In genomic region chr16:90077757-90078593, GRCh38 we compare ENCODE assay signal across 8 cellular contexts. TPM values are rescaled to one million over a fixed set of nuclear protein-coding genes. Genes with fewer than 3 reads are reported as not detected.
DNase-seq lines count a peak whose midpoint lies in the region; ATAC-seq and TF ChIP-seq lines count a peak whose summit lies in the region.

No MANE protein-coding gene starts in this region.

- no peaks in the 10 kb centered on the region for H3K9me3 Mint-ChIP-seq in mesothelial cell of epicardium

- no peaks in the 10 kb centered on the region for H4K20me1 ChIP-seq in SU-DHL-6 (ENCODE audit: low read depth, low read length)

- H3K27ac Mint-ChIP-seq in mesothelial cell of epicardium: peak overlapping the region; percentile 92

- H3F3A ChIP-seq in SU-DHL-6 (ENCODE audit: insufficient read depth): no peaks in the 10 kb centered on the region

- peak overlapping the region; percentile 67 for H3K4me3 Mint-ChIP-seq in mesothelial cell of epicardium

- H2AFZ ChIP-seq in SU-DHL-6 (ENCODE audit: low read depth, low read length, severe bottlenecking): peak overlapping the region; percentile 69

- H3K27me3 ChIP-seq in SU-DHL-6 (ENCODE audit: low read length) (no peaks in the 10 kb centered on the region), upper lobe of left lung (no peaks in the 10 kb centered on the region)
- no peaks in the 10 kb centered on the region for H3K27me3 ChIP-seq in effector memory CD4-positive, alpha-beta T cell (replicated peaks; ENCODE audit: control insufficient read depth, insufficient read depth, low read length, poor library complexity, severe bottlenecking)

- TF ChIP-seq EP300 in upper lobe of left lung (IDR thresholded peaks at IDR 0.05): no peak

- no peaks in the 10 kb centered on the region for H3K79me2 ChIP-seq in SU-DHL-6 (ENCODE audit: insufficient read depth, low read length)

- TF ChIP-seq POLR2A in upper lobe of left lung (IDR thresholded peaks at IDR 0.05): no peak

- TF ChIP-seq CTCF in SU-DHL-6 (IDR thresholded peaks at IDR 0.05; ENCODE audit: insufficient read depth, low read length, poor library complexity, severe bottlenecking) (peak; percentile 10), mesothelial cell of epicardium (IDR thresholded peaks at IDR 0.05; ENCODE audit: unreplicated experiment) (no peak), upper lobe of left lung (IDR thresholded peaks at IDR 0.05) (no peak)

- H3K4me1 Mint-ChIP-seq in mesothelial cell of epicardium: peaks cover 21% of the 10 kb centered on the region

- H3K4me1 ChIP-seq in effector memory CD4-positive, alpha-beta T cell (ENCODE audit: control insufficient read depth, insufficient read depth, low read length, poor library complexity, severe bottlenecking): peaks cover 12% of the 10 kb centered on the region
- peaks cover 4 to 22% (median 18%) of the 10 kb centered on the region in 4 donors for H3K4me1 ChIP-seq in upper lobe of left lung

- H3K36me3 ChIP-seq in SU-DHL-6 (ENCODE audit: low read length) (no peaks in the 10 kb centered on the region), upper lobe of left lung (no peaks in the 10 kb centered on the region)
- H3K36me3 ChIP-seq in effector memory CD4-positive, alpha-beta T cell (ENCODE audit: control insufficient read depth, insufficient read depth, low read length): no peaks in the 10 kb centered on the region

- WGBS in upper lobe of left lung, 2 donors: 39% methylated on average over 19 to 22 of the region's 24 CpGs

- H3K27ac ChIP-seq in SU-DHL-6 (ENCODE audit: low read depth, low read length): no peak overlapping the region
- H3K27ac ChIP-seq in effector memory CD4-positive, alpha-beta T cell (ENCODE audit: insufficient read depth, low read length, poor library complexity, severe bottlenecking): peak overlapping the region; percentile 3
- H3K27ac ChIP-seq in upper lobe of left lung: peak overlapping the region in 2 of 4 donors; percentile 16 to 65

- no peaks in the 10 kb centered on the region for H3K9me2 ChIP-seq in SU-DHL-6 (replicated peaks; ENCODE audit: insufficient read depth, low read length)

- peaks cover 51% of the 10 kb centered on the region for H3K27me3 Mint-ChIP-seq in mesothelial cell of epicardium (ENCODE audit: low read depth)

- DNase-seq in ELR (ENCODE audit: low read depth) (peak; percentile 52), HuH-7.5 (ENCODE audit: low spot score) (peak; percentile 28), mesothelial cell of epicardium (ENCODE audit: low spot score in 2 of 2, unreplicated experiment in 2 of 2) (peak in 1 of 2 experiments; percentile 40), upper lobe of left lung (peak; percentile 32 to 42)
- DNase-seq in effector memory CD4-positive, alpha-beta T cell: no peak
- no peak for DNase-seq in NK-92 treated with Interleukin-12 subunit alpha and Interleukin-12 subunit beta, amount 100 ng/mL, for 24 hours (lab: John Stamatoyannopoulos, UW)

- no peaks in the 10 kb centered on the region for H3K36me3 Mint-ChIP-seq in mesothelial cell of epicardium

- H3K9ac ChIP-seq in SU-DHL-6 (ENCODE audit: low read length): peak overlapping the region; percentile 50

- ATAC-seq in GM21515 (IDR thresholded peaks at IDR 0.05; ENCODE audit: unreplicated experiment) (peak; percentile 36), upper lobe of left lung (ENCODE audit: low FRiP score in 2 of 2) (peak; percentile 21 to 61)

- H3K4me3 ChIP-seq in SU-DHL-6 (ENCODE audit: insufficient read depth, low read length, poor library complexity, severe bottlenecking) (peak overlapping the region; percentile 53), upper lobe of left lung (peak overlapping the region in 3 of 4 donors; percentile 43 to 48 (median 46))
- H3K4me3 ChIP-seq in effector memory CD4-positive, alpha-beta T cell (ENCODE audit: insufficient read depth, low read depth, low read length, poor library complexity, severe bottlenecking): peak overlapping the region; percentile 35

- no peaks in the 10 kb centered on the region for H3K9me3 ChIP-seq in SU-DHL-6 (ENCODE audit: insufficient read depth, low read length)
- no peaks in the 10 kb centered on the region for H3K9me3 ChIP-seq in effector memory CD4-positive, alpha-beta T cell (ENCODE audit: control insufficient read depth, low read length)
- H3K9me3 ChIP-seq in upper lobe of left lung: no peaks in the 10 kb centered on the region

- H3K4me2 ChIP-seq in SU-DHL-6 (ENCODE audit: low read depth, low read length, poor library complexity, severe bottlenecking): peak overlapping the region; percentile 68

RNA-seq across cellular contexts. Expression of gene PRDM7, which starts 0.8 kb away (rescaled TPM):
- total RNA-seq in mesothelial cell of epicardium (not detected in 3 replicates), upper lobe of left lung (not detected)

RNA-seq across cellular contexts. Expression of gene DBNDD1, which starts 58.7 kb away (rescaled TPM):
- total RNA-seq in mesothelial cell of epicardium (10.2 to 11.5 TPM (median 10.7 TPM) in 3 replicates), upper lobe of left lung (10 to 100 TPM in 3 of 6 donors, 1 to 10 TPM in 3; 4.6 to 23.2 (median 11.1) TPM)

Comparison
In these comparisons a context has a peak if more than half of its experiments do, and no peak if none do; other contexts are left out.
1. DNase-seq: peak in ELR (single experiment), HuH-7.5 (single experiment) and upper lobe of left lung (2 of 2); none in effector memory CD4-positive, alpha-beta T cell (0 of 3) and NK-92 treated with Interleukin-12 subunit alpha and Interleukin-12 subunit beta, amount 100 ng/mL, for 24 hours (single experiment).
2. Peak in every context shown above with its lines, with median percentiles within 50 percentile points of each other: H3K4me3 ChIP-seq.